11 cellular contexts compared by ENCODE assay signal in the genomic region with DNA sequence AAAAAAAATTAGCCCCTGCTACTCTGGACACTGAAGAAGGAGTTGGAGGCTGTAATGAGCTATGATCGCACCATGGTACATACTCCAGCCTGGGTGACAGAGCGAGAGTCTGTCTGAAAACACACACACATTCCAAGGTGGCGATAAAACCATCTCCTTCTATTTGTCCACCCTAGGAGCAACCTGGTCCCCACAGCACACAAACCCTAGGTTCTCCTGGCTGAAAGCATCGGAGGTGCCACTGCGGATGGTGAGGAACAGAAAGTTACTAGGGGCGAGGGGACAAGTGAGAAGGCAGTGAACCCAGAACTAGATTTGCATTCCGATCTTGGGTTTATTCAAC. TPM values are rescaled to one million over a fixed set of nuclear protein-coding genes. Genes with fewer than 3 reads are reported as not detected.
DNase-seq lines count a peak whose midpoint lies in the region; ATAC-seq and TF ChIP-seq lines count a peak whose summit lies in the region.
"Had no signal": no experiment of that assay in that cellular context is flagged by ENCODE, and none has a peak within 500 bp of the region (broad histone marks: within the 10 kb centered on the region; RNA-seq: fewer than 3 reads in every experiment).

No MANE protein-coding gene starts in this region.

- intact Hi-C loops in OCI-LY7 (cut with micrococcal nuclease; ENCODE audit: unreplicated experiment) = no loop called here

- H3K27me3 Mint-ChIP-seq in activated naive CD8-positive, alpha-beta T cell = no peaks in the 10 kb centered on the region
- H3K27me3 Mint-ChIP-seq in activated naive CD8-positive, alpha-beta T cell treated with anti-CD3 and anti-CD28 coated beads, Interleukin-2, amount 50 U/mL, for 24 hours = no peaks in the 10 kb centered on the region
- no peaks in the 10 kb centered on the region for H3K27me3 Mint-ChIP-seq in effector memory CD8-positive, alpha-beta T cell
- H3K27me3 Mint-ChIP-seq: stimulated activated naive CD8-positive, alpha-beta T cell treated with anti-CD3 and anti-CD28 coated beads, Interleukin-15, amount 100 ng/mL, for 72 hours had no signal

- no peak for DNase-seq in activated naive CD8-positive, alpha-beta T cell treated with anti-CD3 and anti-CD28 coated beads, Interleukin-2, amount 50 U/mL, for 24 hours
- DNase-seq in OCI-LY7 (ENCODE audit: low spot score) (no peak), NCI-H2029 treated with DMSO at 0.1 percent for 48 hours (lab: John Stamatoyannopoulos, UW) (no peak)
- DNase-seq in effector memory CD8-positive, alpha-beta T cell = no peak
- no peak for DNase-seq in stimulated activated effector memory CD8-positive, alpha-beta T cell treated with anti-CD3 and anti-CD28 coated beads, Interleukin-12 subunit alpha, Interleukin-12 subunit beta, amount 100 ng/mL, for 72 hours (ENCODE audit: low spot score in 2 of 2)
- DNase-seq: stimulated activated naive CD8-positive, alpha-beta T cell treated with anti-CD3 and anti-CD28 coated beads, Interleukin-15, amount 100 ng/mL, for 72 hours had no signal

- H3K4me2 ChIP-seq in OCI-LY7 (ENCODE audit: low read length) = no peak overlapping the region

- no peaks in the 10 kb centered on the region for H3K9me3 Mint-ChIP-seq in activated naive CD8-positive, alpha-beta T cell (ENCODE audit: low read depth)
- H3K9me3 Mint-ChIP-seq in activated naive CD8-positive, alpha-beta T cell treated with anti-CD3 and anti-CD28 coated beads, Interleukin-2, amount 50 U/mL, for 24 hours = no peaks in the 10 kb centered on the region
- no peaks in the 10 kb centered on the region for H3K9me3 Mint-ChIP-seq in effector memory CD8-positive, alpha-beta T cell
- no peaks in the 10 kb centered on the region for H3K9me3 Mint-ChIP-seq in stimulated activated effector memory CD8-positive, alpha-beta T cell treated with anti-CD3 and anti-CD28 coated beads, Interleukin-12 subunit alpha, Interleukin-12 subunit beta, amount 100 ng/mL, for 72 hours
- H3K9me3 Mint-ChIP-seq: stimulated activated naive CD8-positive, alpha-beta T cell treated with anti-CD3 and anti-CD28 coated beads, Interleukin-15, amount 100 ng/mL, for 72 hours had no signal

- POLR2A ChIA-PET in OCI-LY7 (lab: Charles Lee) = interaction anchor here (0.5 to 1.7 kb wide), 2 partner anchors 11 to 231 kb away, joined by 5 to 6 read pairs; no protein-coding TSS in a partner anchor

- peaks cover 76% of the 10 kb centered on the region for H3K36me3 ChIP-seq in OCI-LY7 (ENCODE audit: insufficient read depth, low read length)

- H3K27ac Mint-ChIP-seq in activated naive CD8-positive, alpha-beta T cell = peak overlapping the region; percentile 58
- no peak overlapping the region for H3K27ac Mint-ChIP-seq in activated naive CD8-positive, alpha-beta T cell treated with anti-CD3 and anti-CD28 coated beads, Interleukin-2, amount 50 U/mL, for 24 hours
- peak overlapping the region; percentile 49 to 75 for H3K27ac Mint-ChIP-seq in effector memory CD8-positive, alpha-beta T cell
- peak overlapping the region; percentile 54 for H3K27ac Mint-ChIP-seq in stimulated activated effector memory CD8-positive, alpha-beta T cell treated with anti-CD3 and anti-CD28 coated beads, Interleukin-12 subunit alpha, Interleukin-12 subunit beta, amount 100 ng/mL, for 72 hours

- no peaks in the 10 kb centered on the region for H3K36me3 Mint-ChIP-seq in activated naive CD8-positive, alpha-beta T cell
- H3K36me3 Mint-ChIP-seq in activated naive CD8-positive, alpha-beta T cell treated with anti-CD3 and anti-CD28 coated beads, Interleukin-2, amount 50 U/mL, for 24 hours (ENCODE audit: low read depth) = peaks cover 45% of the 10 kb centered on the region
- H3K36me3 Mint-ChIP-seq in effector memory CD8-positive, alpha-beta T cell (ENCODE audit: insufficient read depth) = peaks cover 77% of the 10 kb centered on the region
- H3K36me3 Mint-ChIP-seq in stimulated activated effector memory CD8-positive, alpha-beta T cell treated with anti-CD3 and anti-CD28 coated beads, Interleukin-12 subunit alpha, Interleukin-12 subunit beta, amount 100 ng/mL, for 72 hours = peaks cover 85% of the 10 kb centered on the region

- peaks cover 23% of the 10 kb centered on the region for H3K79me2 ChIP-seq in OCI-LY7 (ENCODE audit: insufficient read depth, low read depth, low read length)

- H4K20me1 ChIP-seq in OCI-LY7 (ENCODE audit: insufficient read depth, low read length) = no peaks in the 10 kb centered on the region

- no TSS peak for BruUV-seq in OCI-LY7 (replicated peaks; lab: Mats Ljungman, UMichigan)

- H3K9me3 ChIP-seq in OCI-LY7 (ENCODE audit: low read length) = no peaks in the 10 kb centered on the region
- H3K9me3 ChIP-seq: HAP-1, SJSA1 had no signal

- no peak overlapping the region for H3K4me3 ChIP-seq in OCI-LY7 (ENCODE audit: low read depth, low read length, poor library complexity, severe bottlenecking)
- H3K4me3 ChIP-seq: HAP-1, SJSA1 had no signal

- peaks cover 12% of the 10 kb centered on the region for H3K4me1 Mint-ChIP-seq in activated naive CD8-positive, alpha-beta T cell (ENCODE audit: low read depth)
- peaks cover 15% of the 10 kb centered on the region for H3K4me1 Mint-ChIP-seq in activated naive CD8-positive, alpha-beta T cell treated with anti-CD3 and anti-CD28 coated beads, Interleukin-2, amount 50 U/mL, for 24 hours
- H3K4me1 Mint-ChIP-seq in effector memory CD8-positive, alpha-beta T cell (ENCODE audit: low read depth in 2 of 2) = peaks cover 2 to 4% of the 10 kb centered on the region in 2 donors
- H3K4me1 Mint-ChIP-seq in stimulated activated effector memory CD8-positive, alpha-beta T cell treated with anti-CD3 and anti-CD28 coated beads, Interleukin-12 subunit alpha, Interleukin-12 subunit beta, amount 100 ng/mL, for 72 hours = no peaks in the 10 kb centered on the region

- TF ChIP-seq CTCF in OCI-LY7 (conservative IDR thresholded peaks at IDR 0.05; ENCODE audit: low read length) = no peak

- H3K27ac ChIP-seq in OCI-LY7 (ENCODE audit: low read depth, low read length, poor library complexity, severe bottlenecking) = peak overlapping the region; percentile 68
- H3K27ac ChIP-seq: SJSA1 had no signal

- no peaks in the 10 kb centered on the region for H3K9me2 ChIP-seq in OCI-LY7 (ENCODE audit: insufficient read depth, low read length)

- ATAC-seq in activated naive CD8-positive, alpha-beta T cell treated with anti-CD3 and anti-CD28 coated beads, Interleukin-2, amount 50 U/mL, for 24 hours = no peak
- no peak for ATAC-seq in effector memory CD8-positive, alpha-beta T cell (replicated peaks)
- ATAC-seq in stimulated activated effector memory CD8-positive, alpha-beta T cell treated with anti-CD3 and anti-CD28 coated beads, Interleukin-12 subunit alpha, Interleukin-12 subunit beta, amount 100 ng/mL, for 72 hours = no peak
- ATAC-seq in GM18861 (IDR thresholded peaks at IDR 0.05; ENCODE audit: unreplicated experiment) (no peak), HG02678 (IDR thresholded peaks at IDR 0.05; ENCODE audit: unreplicated experiment) (no peak)

- peaks cover 17% of the 10 kb centered on the region for H3K4me1 ChIP-seq in OCI-LY7 (ENCODE audit: insufficient read depth, low read length, poor library complexity, severe bottlenecking)

- no peak overlapping the region for H3K4me3 Mint-ChIP-seq in activated naive CD8-positive, alpha-beta T cell
- no peak overlapping the region for H3K4me3 Mint-ChIP-seq in activated naive CD8-positive, alpha-beta T cell treated with anti-CD3 and anti-CD28 coated beads, Interleukin-2, amount 50 U/mL, for 24 hours
- peak overlapping the region in 1 of 2 donors; percentile 88 for H3K4me3 Mint-ChIP-seq in effector memory CD8-positive, alpha-beta T cell
- no peak overlapping the region for H3K4me3 Mint-ChIP-seq in stimulated activated effector memory CD8-positive, alpha-beta T cell treated with anti-CD3 and anti-CD28 coated beads, Interleukin-12 subunit alpha, Interleukin-12 subunit beta, amount 100 ng/mL, for 72 hours
- H3K4me3 Mint-ChIP-seq: stimulated activated naive CD8-positive, alpha-beta T cell treated with anti-CD3 and anti-CD28 coated beads, Interleukin-15, amount 100 ng/mL, for 72 hours had no signal

- H2AFZ ChIP-seq in OCI-LY7 (ENCODE audit: low read length) = no peak overlapping the region

- CTCF ChIA-PET in OCI-LY7 (lab: Charles Lee; ENCODE audit: unreplicated experiment) = no interaction called here

RNA-seq across cellular contexts. Expression of gene ECI1, which starts 1.4 kb away (rescaled TPM):
- 66.6 and 80.0 TPM in 2 replicates for total RNA-seq in OCI-LY7 (2014; rRNA removed; shearing (Covaris generic))
- total RNA-seq in OCI-LY7 (2022) = 74.5 and 87.5 TPM in 2 replicates

RNA-seq across cellular contexts. Expression of gene RNPS1, which starts 15.1 kb away (rescaled TPM):
- total RNA-seq in OCI-LY7 (2014; rRNA removed; shearing (Covaris generic)) = 211 and 225 TPM in 2 replicates
- total RNA-seq in OCI-LY7 (2022) = 323 and 339 TPM in 2 replicates

RNA-seq across cellular contexts. Expression of gene DNASE1L2, which starts 16.5 kb away (rescaled TPM):
- total RNA-seq in OCI-LY7 (2014; rRNA removed; shearing (Covaris generic)) = 6.6 and 6.9 TPM in 2 replicates
- 8.4 and 9.8 TPM in 2 replicates for total RNA-seq in OCI-LY7 (2022)

RNA-seq across cellular contexts. Expression of gene E4F1, which starts 29.4 kb away (rescaled TPM):
- total RNA-seq in OCI-LY7 (2014; rRNA removed; shearing (Covaris generic)) = 43.1 and 59.6 TPM in 2 replicates
- total RNA-seq in OCI-LY7 (2022) = 35.3 and 42.3 TPM in 2 replicates

RNA-seq across cellular contexts. Expression of gene PGP, which starts 38.1 kb away (rescaled TPM):
- total RNA-seq in OCI-LY7 (2014; rRNA removed; shearing (Covaris generic)) = 44.2 TPM in 2 replicates
- total RNA-seq in OCI-LY7 (2022) = 37.0 and 37.9 TPM in 2 replicates
